ENCODE assay signal across 19 cellular contexts in the genomic region with DNA sequence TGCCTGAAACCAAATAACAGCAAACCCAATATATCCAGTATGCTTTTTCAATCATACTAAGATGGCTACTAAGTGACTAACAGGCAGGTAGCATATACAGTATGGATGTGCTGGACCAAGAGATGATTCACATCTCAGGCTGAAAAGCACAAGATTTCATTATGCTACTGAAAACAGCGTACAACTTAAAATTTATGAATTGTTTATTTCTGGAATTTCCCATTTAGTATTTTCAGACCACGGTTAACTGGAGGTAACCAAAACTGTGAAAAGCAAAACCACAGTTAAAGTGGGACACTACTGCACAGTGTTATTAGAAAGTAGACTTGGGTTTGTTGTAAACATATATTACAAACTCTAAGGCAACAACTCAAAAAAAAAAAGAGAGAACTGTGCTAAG.
DNase-seq lines count a peak whose midpoint lies in the region; ATAC-seq and TF ChIP-seq lines count a peak whose summit lies in the region.
"Had no signal": no experiment of that assay in that cellular context is flagged by ENCODE, and none has a peak within 500 bp of the region (broad histone marks: within the 10 kb centered on the region; RNA-seq: fewer than 3 reads in every experiment).

No MANE protein-coding gene starts in this region.

- ATAC-seq in HG02588 (IDR thresholded peaks at IDR 0.05; ENCODE audit: unreplicated experiment) = peak; percentile 42
- ATAC-seq: A549, Panc1 had no signal

- H3K9me3 ChIP-seq in OCI-LY7 (ENCODE audit: low read length) = no peaks in the 10 kb centered on the region; the same call in 1 of the 2 replicates
- H3K9me3 ChIP-seq in neutrophil = no peaks in the 10 kb centered on the region
- H3K9me3 ChIP-seq: A549 had no signal

- H3K4me2 ChIP-seq in OCI-LY7 (ENCODE audit: low read length) = peak overlapping the region; percentile 82
- H3K4me2 ChIP-seq: A549 had no signal

- no peaks in the 10 kb centered on the region for H4K20me1 ChIP-seq in OCI-LY7 (ENCODE audit: insufficient read depth, low read length)

- H3K27me3 Mint-ChIP-seq in activated T-cell treated with anti-CD3 and anti-CD28 coated beads, Interleukin-2, amount 50 U/mL, for 24 hours = no peaks in the 10 kb centered on the region
- H3K27me3 Mint-ChIP-seq: activated naive CD8-positive, alpha-beta T cell had no signal

- TF ChIP-seq CTCF in OCI-LY7 (conservative IDR thresholded peaks at IDR 0.05; ENCODE audit: low read length) = no peak
- no peak for TF ChIP-seq CTCF in neutrophil (IDR thresholded peaks at IDR 0.05)

- CTCF ChIA-PET in OCI-LY7 (lab: Charles Lee; ENCODE audit: unreplicated experiment) = no interaction called here

- peaks cover 10% of the 10 kb centered on the region for H3K9me3 Mint-ChIP-seq in activated T-cell treated with anti-CD3 and anti-CD28 coated beads, Interleukin-2, amount 50 U/mL, for 24 hours

- H3K36me3 Mint-ChIP-seq in activated T-cell treated with anti-CD3 and anti-CD28 coated beads, Interleukin-2, amount 50 U/mL, for 24 hours (ENCODE audit: low read depth) = peaks cover 35% of the 10 kb centered on the region

- H3K4me3 ChIP-seq in OCI-LY7 (ENCODE audit: low read depth, low read length, poor library complexity, severe bottlenecking) = peak overlapping the region; percentile 0
- H3K4me3 ChIP-seq in neutrophil (ENCODE audit: low read depth in 1 of 2, low read length in 1 of 2) = no peak overlapping the region
- H3K4me3 ChIP-seq: A549 had no signal

- peaks cover 54% of the 10 kb centered on the region for H3K4me1 ChIP-seq in OCI-LY7 (ENCODE audit: insufficient read depth, low read length, poor library complexity, severe bottlenecking)
- peaks cover 10 to 13% of the 10 kb centered on the region in 2 experiments for H3K4me1 ChIP-seq in neutrophil (ENCODE audit: control insufficient read depth in 1 of 2, insufficient read depth in 1 of 2, low read depth in 1 of 2, low read length in 1 of 2)

- peaks cover 28% of the 10 kb centered on the region for H3K36me3 ChIP-seq in OCI-LY7 (ENCODE audit: insufficient read depth, low read length)
- H3K36me3 ChIP-seq in neutrophil = no peaks in the 10 kb centered on the region

- peaks cover 37% of the 10 kb centered on the region for H3K4me1 Mint-ChIP-seq in activated T-cell treated with anti-CD3 and anti-CD28 coated beads, Interleukin-2, amount 50 U/mL, for 24 hours (ENCODE audit: low read depth)

- H2AFZ ChIP-seq in OCI-LY7 (ENCODE audit: low read length) = no peak overlapping the region

- POLR2A ChIA-PET in OCI-LY7 (lab: Charles Lee) = interaction anchor here (1.5 kb wide), 1 partner anchor 18 kb away, joined by 4 read pairs; no protein-coding TSS in a partner anchor

- no peaks in the 10 kb centered on the region for H3K9me2 ChIP-seq in OCI-LY7 (ENCODE audit: insufficient read depth, low read length)

- H3K79me2 ChIP-seq in OCI-LY7 (ENCODE audit: insufficient read depth, low read depth, low read length) = peaks cover 93% of the 10 kb centered on the region

- H3K27me3 ChIP-seq in neutrophil = no peaks in the 10 kb centered on the region

- intact Hi-C loops in OCI-LY7 (cut with micrococcal nuclease; ENCODE audit: unreplicated experiment) = no loop called here

- no peak for DNase-seq in activated T-cell treated with anti-CD3 and anti-CD28 coated beads, Interleukin-2, amount 50 U/mL, for 24 hours
- no peak for DNase-seq in activated T-cell treated with anti-CD3 and anti-CD28 coated beads for 4 hours
- DNase-seq in OCI-LY7 (ENCODE audit: low spot score) = no peak
- no peak for DNase-seq in NCI-H1092 treated with DMSO at 0.1 percent for 48 hours (lab: John Stamatoyannopoulos, UW)
- DNase-seq in SHP77 (lab: John Stamatoyannopoulos, UW) = no peak
- no peak for DNase-seq in stimulated activated CD4-positive, alpha-beta T cell treated with anti-CD3 and anti-CD28 coated beads, Interleukin-1b, Interleukin-23, amount 100 ng/mL, for 48 hours
- DNase-seq: effector CD4-positive, alpha-beta T cell; hypothalamus; NCI-H526; small intestine; stimulated activated naive CD4-positive, alpha-beta T cell; SW 1271 had no signal

- no TSS peak for BruUV-seq in OCI-LY7 (replicated peaks; lab: Mats Ljungman, UMichigan)

- no peak overlapping the region for H3K4me3 Mint-ChIP-seq in activated T-cell treated with anti-CD3 and anti-CD28 coated beads, Interleukin-2, amount 50 U/mL, for 24 hours
- H3K4me3 Mint-ChIP-seq: activated naive CD8-positive, alpha-beta T cell had no signal

- H3K27ac Mint-ChIP-seq in activated T-cell treated with anti-CD3 and anti-CD28 coated beads, Interleukin-2, amount 50 U/mL, for 24 hours = peak overlapping the region; percentile 55
- H3K27ac Mint-ChIP-seq: activated naive CD8-positive, alpha-beta T cell had no signal

- H3K27ac ChIP-seq in OCI-LY7 (ENCODE audit: low read depth, low read length, poor library complexity, severe bottlenecking) (peak overlapping the region; percentile 95), neutrophil (peak overlapping the region; percentile 23)
- H3K27ac ChIP-seq: A549, C4-2B, VCaP had no signal
